10 cellular contexts compared by ENCODE assay signal in the genomic region with DNA sequence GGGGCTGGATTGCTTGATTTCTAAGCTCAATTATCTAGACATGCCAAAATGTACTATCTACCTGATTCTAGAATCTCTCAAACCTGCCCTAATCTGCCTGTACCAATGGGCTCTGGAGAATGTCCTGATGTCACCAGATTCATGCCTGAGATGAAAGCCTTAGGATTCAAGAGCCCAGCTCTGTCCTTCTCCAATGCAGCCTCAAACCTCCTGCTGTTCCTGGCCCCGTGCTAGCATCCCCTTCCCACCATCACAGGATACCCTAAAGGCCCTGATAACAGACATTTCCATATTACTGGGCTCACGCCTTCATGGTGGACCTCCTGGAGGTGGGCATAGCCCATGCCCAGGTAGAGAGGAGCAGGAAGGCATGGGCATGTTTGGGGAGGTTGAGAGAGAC.
DNase-seq lines count a peak whose midpoint lies in the region; ATAC-seq and TF ChIP-seq lines count a peak whose summit lies in the region.
"Had no signal": no experiment of that assay in that cellular context is flagged by ENCODE, and none has a peak within 500 bp of the region (broad histone marks: within the 10 kb centered on the region; RNA-seq: fewer than 3 reads in every experiment).

No MANE protein-coding gene starts in this region.

- H3K27ac ChIP-seq in Panc1 (ENCODE audit: low read length) (peak overlapping the region; percentile 85), spleen (peak overlapping the region; percentile 73 to 93 (median 82))

- peak overlapping the region; percentile 68 for H3K27ac Mint-ChIP-seq in chondrocyte (ENCODE audit: unreplicated experiment)
- H3K27ac Mint-ChIP-seq: type B pancreatic cell had no signal

- no peaks in the 10 kb centered on the region for H3K27me3 Mint-ChIP-seq in chondrocyte (ENCODE audit: low read depth)
- H3K27me3 Mint-ChIP-seq: type B pancreatic cell had no signal

- H3K4me1 Mint-ChIP-seq in chondrocyte (ENCODE audit: low read depth): peaks cover 58% of the 10 kb centered on the region

- H3K4me1 ChIP-seq in Panc1 (ENCODE audit: control insufficient read depth, insufficient read depth, low read length): peaks cover 12% of the 10 kb centered on the region
- peaks cover 37 to 68% (median 56%) of the 10 kb centered on the region in 6 donors for H3K4me1 ChIP-seq in spleen

- H3K9me3 ChIP-seq in Panc1 (ENCODE audit: control insufficient read depth, insufficient read depth, low read depth, low read length) (no peaks in the 10 kb centered on the region), spleen (peaks cover 0 to 10% (median 0%) of the 10 kb centered on the region in 8 donors)

- no peaks in the 10 kb centered on the region for H3K9me3 Mint-ChIP-seq in chondrocyte (ENCODE audit: low read depth)
- H3K9me3 Mint-ChIP-seq: type B pancreatic cell had no signal

- peak; percentile 14 for ATAC-seq in GM21360 (IDR thresholded peaks at IDR 0.05; ENCODE audit: unreplicated experiment)
- no peak for ATAC-seq in Panc1

- H3K36me3 ChIP-seq in Panc1 (ENCODE audit: control insufficient read depth, insufficient read depth, low read length) (no peaks in the 10 kb centered on the region), spleen (no peaks in the 10 kb centered on the region)

- CTCF ChIA-PET in Panc1 (lab: Charles Lee): interaction anchor here (1.0 kb wide), 1 partner anchor 70 kb away, joined by 4 read pairs; no protein-coding TSS in a partner anchor

- WGBS in spleen, 5 donors: 82 to 95% (median 87%) methylated on average over 2 of the region's 2 CpGs

- H3K36me3 Mint-ChIP-seq in chondrocyte (ENCODE audit: low read depth): no peaks in the 10 kb centered on the region
- H3K36me3 Mint-ChIP-seq: type B pancreatic cell had no signal

- H3K27me3 ChIP-seq in Panc1 (ENCODE audit: control insufficient read depth, insufficient read depth, low read length): no peaks in the 10 kb centered on the region
- H3K27me3 ChIP-seq in spleen (replicated peaks in 1 of 7): peaks cover 0 to 5% (median 0%) of the 10 kb centered on the region in 7 donors

- no peak overlapping the region for H3K4me3 ChIP-seq in Panc1 (ENCODE audit: low read depth in 2 of 2, low read length in 2 of 2)
- H3K4me3 ChIP-seq in spleen: no peak overlapping the region

- TF ChIP-seq POLR2A in spleen (IDR thresholded peaks at IDR 0.05): no peak

- no peak for TF ChIP-seq CTCF in Panc1 (IDR thresholded peaks at IDR 0.05)
- no peak for TF ChIP-seq CTCF in chondrocyte (IDR thresholded peaks at IDR 0.05)
- no peak for TF ChIP-seq CTCF in spleen (IDR thresholded peaks at IDR 0.05 in 8 of 11, conservative IDR thresholded peaks at IDR 0.05 in 3 of 11)

- in situ Hi-C loops in Panc1 (cut with HindIII; ENCODE audit: low pct_unique_long_range_greater_than_20kb, low sequenced_read_pairs): no loop called here

- intact Hi-C loops in Panc1 (cut with micrococcal nuclease; ENCODE audit: unreplicated experiment): loop anchor here (10.0 kb wide), 1 partner anchor 75 kb away; no protein-coding TSS in a partner anchor
- intact Hi-C loops in spleen (cut with DNase I; ENCODE audit: low total_unique reads): loop anchor here (5.0 kb wide), 1 partner anchor 207 kb away; the partner anchor contains the start of gene ARL4C

- no TSS peak for BruUV-seq in Panc1 (replicated peaks; lab: Mats Ljungman, UMichigan)

- POLR2A ChIA-PET in Panc1 (lab: Charles Lee): no interaction called here

- DNase-seq in Panc1 (ENCODE audit: low read depth, low spot score) (no peak), chondrocyte (ENCODE audit: low spot score) (no peak), spleen (no peak), NCI-H2081 treated with DMSO at 0.1 percent for 48 hours (lab: John Stamatoyannopoulos, UW) (no peak)
- no peak for DNase-seq in activated CD4-positive, CD25-positive, alpha-beta regulatory T cell treated with anti-CD3 and anti-CD28 coated beads, Interleukin-2, amount 50 U/mL, for 72 hours
- no peak for DNase-seq in stimulated activated CD8-positive, alpha-beta memory T cell treated with anti-CD3 and anti-CD28 coated beads, Interleukin-4, amount 100 ng/mL, for 48 hours
- DNase-seq: DMS79, NCI-H1048 had no signal

- no peak overlapping the region for H3K4me3 Mint-ChIP-seq in chondrocyte (ENCODE audit: unreplicated experiment)
- H3K4me3 Mint-ChIP-seq: type B pancreatic cell had no signal
